8 cellular contexts compared by ENCODE assay signal in genomic region chr10:32318476-32318896, GRCh38.
DNase-seq lines count a peak whose midpoint lies in the region; ATAC-seq, FAIRE-seq and TF ChIP-seq lines count a peak whose summit lies in the region.

No MANE protein-coding gene starts in this region.

- peak overlapping the region; percentile 8; the same call in 1 of the 2 replicates for H3K4me3 ChIP-seq in GM06990 (replicated peaks; ENCODE audit: low read depth, low read length)
- peak overlapping the region; percentile 27 for H3K4me3 ChIP-seq in effector memory CD4-positive, alpha-beta T cell (ENCODE audit: insufficient read depth, low read depth, low read length, poor library complexity, severe bottlenecking)

- no peaks in the 10 kb centered on the region for H3K27me3 ChIP-seq in GM06990 (replicated peaks; ENCODE audit: control insufficient read depth, insufficient read depth, low read length)
- no peaks in the 10 kb centered on the region for H3K27me3 ChIP-seq in effector memory CD4-positive, alpha-beta T cell (replicated peaks; ENCODE audit: control insufficient read depth, insufficient read depth, low read length, poor library complexity, severe bottlenecking)

- no peak for FAIRE-seq in RCC 7860 (lab: Jason Lieb, UNC)

- H3K36me3 ChIP-seq in GM06990 (ENCODE audit: control insufficient read depth, insufficient read depth, low read length): no peaks in the 10 kb centered on the region
- H3K36me3 ChIP-seq in effector memory CD4-positive, alpha-beta T cell (ENCODE audit: control insufficient read depth, insufficient read depth, low read length): no peaks in the 10 kb centered on the region

- no peaks in the 10 kb centered on the region for H3K9me3 ChIP-seq in effector memory CD4-positive, alpha-beta T cell (ENCODE audit: control insufficient read depth, low read length)

- H3K4me1 ChIP-seq in effector memory CD4-positive, alpha-beta T cell (ENCODE audit: control insufficient read depth, insufficient read depth, low read length, poor library complexity, severe bottlenecking): peaks cover 29% of the 10 kb centered on the region

- peak overlapping the region; percentile 26 for H3K27ac ChIP-seq in effector memory CD4-positive, alpha-beta T cell (ENCODE audit: insufficient read depth, low read length, poor library complexity, severe bottlenecking)

- no peak for TF ChIP-seq CTCF in GM06990 (IDR thresholded peaks at IDR 0.05; ENCODE audit: insufficient read depth, low read length, poor library complexity, severe bottlenecking)

- ATAC-seq in GM21381 (IDR thresholded peaks at IDR 0.05; ENCODE audit: unreplicated experiment) (peak; percentile 41), HG03565 (IDR thresholded peaks at IDR 0.05; ENCODE audit: unreplicated experiment) (peak; percentile 31)

- DNase-seq in GM06990 (ENCODE audit: extremely low read depth, insufficient read length) (peak; percentile 64), RCC 7860 (ENCODE audit: low spot score) (no peak), NCI-H748 (lab: John Stamatoyannopoulos, UW; ENCODE audit: unreplicated experiment) (no peak), superior temporal gyrus (ENCODE audit: extremely low spot score) (no peak), NCI-H526 (lab: John Stamatoyannopoulos, UW) (no peak)
- no peak for DNase-seq in effector memory CD4-positive, alpha-beta T cell
